In the genomic region with DNA sequence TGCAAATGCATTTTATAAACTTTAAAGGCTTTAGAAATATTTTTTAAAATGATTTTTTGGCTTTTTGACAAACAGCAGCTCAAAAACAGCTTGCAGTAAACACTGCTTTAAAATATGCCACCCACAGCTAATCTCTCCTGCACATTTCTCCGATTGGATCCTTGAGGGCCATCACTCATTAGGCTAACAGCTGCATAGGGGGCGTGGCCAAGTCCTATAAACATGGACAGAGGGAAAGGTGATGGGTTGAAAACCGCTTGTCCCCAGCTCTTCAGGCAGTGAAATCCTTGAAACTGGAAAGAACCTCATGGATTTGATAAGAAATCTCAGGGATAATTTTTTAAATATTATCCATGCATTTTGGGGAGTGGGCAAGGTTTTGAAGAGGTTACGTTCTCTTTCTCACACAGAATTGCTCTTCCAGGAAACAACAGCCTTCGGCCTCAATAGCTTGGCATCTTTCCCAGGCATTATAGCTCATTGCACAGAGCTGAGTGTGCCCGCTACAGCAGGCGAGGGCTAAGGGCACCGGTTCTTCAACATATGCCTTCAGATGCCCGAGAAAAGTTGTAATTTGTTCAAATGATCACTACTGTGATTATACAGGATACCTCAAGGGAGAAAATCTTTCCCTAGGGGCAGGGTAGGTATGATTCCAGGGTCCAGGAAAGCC, we compare ENCODE assay signal across 17 cellular contexts. TPM values are rescaled to one million over a fixed set of nuclear protein-coding genes. Genes with fewer than 3 reads are reported as not detected.
DNase-seq lines count a peak whose midpoint lies in the region; ATAC-seq and TF ChIP-seq lines count a peak whose summit lies in the region.
"Had no signal": no experiment of that assay in that cellular context is flagged by ENCODE, and none has a peak within 500 bp of the region (broad histone marks: within the 10 kb centered on the region; RNA-seq: fewer than 3 reads in every experiment).

No MANE protein-coding gene starts in this region.

- H3K9me3 ChIP-seq in BE2C, result no peaks in the 10 kb centered on the region
- H3K9me3 ChIP-seq: adrenal gland, right atrium auricular region had no signal

- no peak for TF ChIP-seq CTCF in BE2C (IDR thresholded peaks at IDR 0.05; ENCODE audit: low read depth, low read length)

- H3K4me3 ChIP-seq in BE2C (ENCODE audit: low read depth, low read length), result no peak overlapping the region
- H3K4me3 ChIP-seq: adrenal gland, dorsolateral prefrontal cortex, right atrium auricular region had no signal

- peak; percentile 13 for DNase-seq in BE2C
- DNase-seq in HT1080 (ENCODE audit: low read depth), result peak; percentile 22
- peak; percentile 61 for DNase-seq in NCI-H748 (lab: John Stamatoyannopoulos, UW; ENCODE audit: unreplicated experiment)
- DNase-seq in activated T-cell treated with anti-CD3 and anti-CD28 coated beads, Interleukin-2, amount 50 U/mL, for 48 hours, result no peak
- DNase-seq in inferior parietal cortex (ENCODE audit: extremely low spot score), result no peak
- DNase-seq in nucleus accumbens (lab: John Stamatoyannopoulos, UW), result no peak
- DNase-seq: dorsolateral prefrontal cortex; H9; immature natural killer cell; stimulated activated CD4-positive, alpha-beta T cell treated with anti-CD3 and anti-CD28 coated beads, Interleukin-4, amount 100 ng/mL, for 4 hours; WERI-Rb-1 had no signal

- H3K4me1 Mint-ChIP-seq in stimulated activated memory B cell treated with anti-CD40 and anti-IgM and Interleukin-4, amounts not matched to agents 10 μg/mL and 1 μg/mL and 100 μg/mL, for 72 hours, result no peaks in the 10 kb centered on the region
- H3K4me1 Mint-ChIP-seq: H9, immature natural killer cell had no signal

- H3K36me3 Mint-ChIP-seq in stimulated activated memory B cell treated with anti-CD40 and anti-IgM and Interleukin-4, amounts not matched to agents 10 μg/mL and 1 μg/mL and 100 μg/mL, for 72 hours, result no peaks in the 10 kb centered on the region
- H3K36me3 Mint-ChIP-seq: immature natural killer cell had no signal

- H3K27me3 ChIP-seq in BE2C, result peaks cover 14% of the 10 kb centered on the region; the same call in 1 of the 2 replicates
- H3K27me3 ChIP-seq: adrenal gland, dorsolateral prefrontal cortex, right atrium auricular region had no signal

- H3K27me3 Mint-ChIP-seq in stimulated activated memory B cell treated with anti-CD40 and anti-IgM and Interleukin-4, amounts not matched to agents 10 μg/mL and 1 μg/mL and 100 μg/mL, for 72 hours, result peaks cover 36% of the 10 kb centered on the region

- H3K36me3 ChIP-seq in BE2C, result no peaks in the 10 kb centered on the region
- H3K36me3 ChIP-seq: adrenal gland, right atrium auricular region, WERI-Rb-1 had no signal

- peak; percentile 26 for ATAC-seq in esophagus mucosa
- no peak for ATAC-seq in stimulated activated memory B cell treated with anti-CD40 and anti-IgM and Interleukin-4, amounts not matched to agents 10 μg/mL and 1 μg/mL and 100 μg/mL, for 72 hours
- ATAC-seq: Right ventricle myocardium inferior had no signal

- H3K4me1 ChIP-seq in BE2C, result no peaks in the 10 kb centered on the region
- H3K4me1 ChIP-seq: adrenal gland, right atrium auricular region had no signal

- no peaks in the 10 kb centered on the region for H3K9me3 Mint-ChIP-seq in stimulated activated memory B cell treated with anti-CD40 and anti-IgM and Interleukin-4, amounts not matched to agents 10 μg/mL and 1 μg/mL and 100 μg/mL, for 72 hours
- H3K9me3 Mint-ChIP-seq: H9; immature natural killer cell; stimulated activated naive CD8-positive, alpha-beta T cell treated with anti-CD3 and anti-CD28 coated beads, Interleukin-15, Interleukin-2, amounts not matched to agents 100 ng/mL and 50 ng/mL, for 24 hours had no signal

- no peak overlapping the region for H3K27ac Mint-ChIP-seq in stimulated activated memory B cell treated with anti-CD40 and anti-IgM and Interleukin-4, amounts not matched to agents 10 μg/mL and 1 μg/mL and 100 μg/mL, for 72 hours
- H3K27ac Mint-ChIP-seq: H9; immature natural killer cell; stimulated activated naive CD8-positive, alpha-beta T cell treated with anti-CD3 and anti-CD28 coated beads, Interleukin-15, Interleukin-2, amounts not matched to agents 100 ng/mL and 50 ng/mL, for 24 hours had no signal

- no peak overlapping the region for H3K4me3 Mint-ChIP-seq in stimulated activated memory B cell treated with anti-CD40 and anti-IgM and Interleukin-4, amounts not matched to agents 10 μg/mL and 1 μg/mL and 100 μg/mL, for 72 hours
- H3K4me3 Mint-ChIP-seq: H9; immature natural killer cell; stimulated activated naive CD8-positive, alpha-beta T cell treated with anti-CD3 and anti-CD28 coated beads, Interleukin-15, Interleukin-2, amounts not matched to agents 100 ng/mL and 50 ng/mL, for 24 hours had no signal

RNA-seq across cellular contexts. Expression of gene PLEKHS1, which starts 1.7 kb away (rescaled TPM):
- not detected for polyA plus RNA-seq in BE2C (2012; ENCODE audit: insufficient read depth, insufficient read length, low read depth)
- not detected in 2 replicates for total RNA-seq in HT1080 (2014; rRNA removed; shearing (Covaris generic))
- polyA plus RNA-seq in HT1080 (2015; cell fraction: cytosol; rRNA removed), result not detected in 2 replicates
- not detected in 2 replicates for polyA plus RNA-seq in HT1080 (2015; cell fraction: nucleus; rRNA removed)
- 1.0 TPM for total RNA-seq in esophagus mucosa
- total RNA-seq: adrenal gland, H9, right atrium auricular region, Right ventricle myocardium inferior had no signal
- polyA plus RNA-seq: immature natural killer cell had no signal

Comparison
In these comparisons a context has a peak if more than half of its experiments do, and no peak if none do; other contexts are left out.
1. DNase-seq: peak in BE2C (single experiment), HT1080 (single experiment) and NCI-H748 (single experiment); none in activated T-cell treated with anti-CD3 and anti-CD28 coated beads, Interleukin-2, amount 50 U/mL, for 48 hours (0 of 2), inferior parietal cortex (single experiment) and nucleus accumbens (0 of 56).